Comparison of ENCODE assay signal across 30 cellular contexts in genomic region chr3:88117683-88118082, GRCh38.
"Had no signal": no experiment of that assay in that cellular context is flagged by ENCODE, and none has a peak within 500 bp of the region (broad histone marks: within the 10 kb centered on the region; RNA-seq: fewer than 3 reads in every experiment).

No MANE protein-coding gene starts in this region.

- H3K4me3 ChIP-seq: right atrium auricular region, smooth muscle cell had no signal

- H3K4me2 ChIP-seq: smooth muscle cell had no signal

- H3K9ac ChIP-seq: parathyroid adenoma had no signal

- H3K4me1 ChIP-seq: parathyroid adenoma, right atrium auricular region had no signal

- DNase-seq: activated CD4-positive, alpha-beta T cell treated with anti-CD3 and anti-CD28 coated beads for 48 hours; activated CD4-positive, alpha-beta T cell treated with anti-CD3 and anti-CD28 coated beads, Interleukin-2, amount 50 U/mL, for 48 hours; activated CD8-positive, alpha-beta memory T cell treated with anti-CD3 and anti-CD28 coated beads, Interleukin-2, amount 50 U/mL, for 4 hours; activated gamma-delta T cell; activated naive CD4-positive, alpha-beta T cell treated with anti-CD3 and anti-CD28 coated beads, Interleukin-2, amount 10 ng/mL, durations not matched to agents 7 days and 5 days; activated naive CD8-positive, alpha-beta T cell treated with anti-CD3 and anti-CD28 coated beads, Interleukin-2, amount 10 ng/mL, durations not matched to agents 7 days and 5 days; activated T-cell treated with anti-CD3 and anti-CD28 coated beads, Interleukin-2, amount 50 U/mL, for 24 hours; amniotic stem cell; brain microvascular endothelial cell; central memory CD4-positive, alpha-beta T cell; foreskin fibroblast; head of caudate nucleus; hippocampal formation; kidney; midbrain; naive thymus-derived CD4-positive, alpha-beta T cell; nucleus accumbens; stimulated activated CD4-positive, alpha-beta T cell treated with anti-CD3 and anti-CD28 coated beads, Interleukin-1b, Interleukin-23, amount 100 ng/mL, for 48 hours; stimulated activated CD4-positive, alpha-beta T cell treated with anti-CD3 and anti-CD28 coated beads, Interleukin-4, amount 100 ng/mL, for 4 hours; stimulated activated CD8-positive, alpha-beta memory T cell treated with anti-CD3 and anti-CD28 coated beads, Interleukin-4, amount 100 ng/mL, for 48 hours; stimulated activated naive CD8-positive, alpha-beta T cell treated with anti-CD3 and anti-CD28 coated beads, Interleukin-15, amount 100 ng/mL, for 72 hours; substantia nigra had no signal

- H3K27me3 ChIP-seq: brain microvascular endothelial cell, right atrium auricular region had no signal

- FAIRE-seq: astrocyte, endothelial cell of umbilical vein, TTC549 had no signal

- H2AFZ ChIP-seq: parathyroid adenoma had no signal

- ATAC-seq: naive thymus-derived CD4-positive, alpha-beta T cell; stimulated activated memory B cell treated with anti-CD40 and anti-IgM and Interleukin-4, amounts not matched to agents 10 μg/mL and 1 μg/mL and 100 μg/mL, for 72 hours; stimulated activated naive CD8-positive, alpha-beta T cell treated with anti-CD3 and anti-CD28 coated beads, Interleukin-15, amount 100 ng/mL, for 72 hours had no signal

- H3K27ac ChIP-seq: brain microvascular endothelial cell, parathyroid adenoma, right atrium auricular region, VCaP had no signal

- H3K36me3 ChIP-seq: brain microvascular endothelial cell, right atrium auricular region had no signal

- H3K9me3 ChIP-seq: right atrium auricular region had no signal
